In the genomic region with DNA sequence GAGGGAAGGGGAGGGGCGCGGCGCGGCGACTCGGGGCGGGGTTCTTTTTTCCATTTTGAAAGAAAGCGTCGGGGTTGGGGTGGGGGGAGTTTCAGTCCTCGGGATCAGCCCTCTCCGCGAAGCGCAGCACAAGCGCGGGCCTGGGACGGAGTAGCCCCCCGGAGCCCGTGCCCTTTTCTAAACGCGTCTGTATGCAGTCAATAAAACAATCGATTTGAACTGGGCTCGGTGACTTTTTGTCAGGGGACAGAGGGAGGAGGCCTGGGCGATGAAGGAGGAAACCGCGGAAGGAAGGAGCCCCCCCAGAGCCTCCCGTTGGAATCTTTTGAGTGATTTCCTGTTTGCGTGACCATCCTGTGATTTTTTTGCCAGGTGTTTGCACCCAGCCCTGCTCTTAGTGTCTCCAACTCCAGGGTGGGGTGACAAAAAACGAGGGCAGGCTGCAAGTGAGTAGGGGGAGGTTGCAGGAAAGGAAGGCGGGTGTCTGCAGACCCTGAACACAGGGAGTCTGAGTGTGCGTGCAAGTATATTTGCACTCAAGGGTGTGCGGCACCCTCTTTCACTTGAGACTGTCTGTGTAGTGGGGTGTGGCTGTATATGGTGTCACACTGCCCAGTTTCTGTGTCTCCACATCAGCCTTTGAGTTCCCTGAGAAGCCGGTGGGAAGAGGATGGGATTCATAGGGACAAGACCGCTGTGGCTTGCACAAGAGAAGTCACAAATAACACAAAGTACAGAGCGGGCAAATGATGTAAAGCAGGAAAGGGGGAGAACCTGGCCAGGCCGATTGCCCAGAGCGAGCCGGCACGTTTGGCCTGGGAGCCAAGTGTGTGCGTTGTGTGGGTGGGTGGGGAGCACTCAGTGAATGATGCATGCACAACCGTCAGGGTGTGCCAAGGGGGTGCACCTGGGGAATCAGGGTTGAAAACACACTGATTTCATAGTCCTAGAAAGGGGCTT, we compare ENCODE assay signal across 7 cellular contexts. TPM values are rescaled to one million over a fixed set of nuclear protein-coding genes. Genes with fewer than 3 reads are reported as not detected.
DNase-seq lines count a peak whose midpoint lies in the region; ATAC-seq and TF ChIP-seq lines count a peak whose summit lies in the region.

No MANE protein-coding gene starts in this region.

- H3K4me1 ChIP-seq in SK-N-SH (ENCODE audit: control insufficient read depth in 1 of 2, insufficient read depth in 2 of 2, low read depth in 1 of 2, low read length in 1 of 2), result peaks cover 13 to 37% of the 10 kb centered on the region in 2 experiments; a peak in 3 of 4 replicates
- H3K4me1 ChIP-seq in left ventricle myocardium inferior, result peaks cover 59% of the 10 kb centered on the region
- peaks cover 35% of the 10 kb centered on the region for H3K4me1 ChIP-seq in smooth muscle cell (ENCODE audit: low read depth)

- H3K4me3 ChIP-seq in SK-N-SH (ENCODE audit: low read depth in 2 of 2, low read length in 1 of 2), result peak overlapping the region in 1 of 2 experiments; percentile 39; a peak in 2 of 4 replicates
- peak overlapping the region; percentile 67 for H3K4me3 ChIP-seq in left ventricle myocardium inferior
- H3K4me3 ChIP-seq in smooth muscle cell, result peak overlapping the region; percentile 59

- H3K27ac ChIP-seq in SK-N-SH (ENCODE audit: low read depth in 2 of 2, low read length in 1 of 2), result peak overlapping the region in 1 of 2 experiments; percentile 95; a peak in 2 of 4 replicates
- peak overlapping the region; percentile 89 for H3K27ac ChIP-seq in left ventricle myocardium inferior (replicated peaks)
- no peak overlapping the region for H3K27ac ChIP-seq in smooth muscle cell (ENCODE audit: low read depth)

- no peaks in the 10 kb centered on the region for H3K27me3 ChIP-seq in SK-N-SH (ENCODE audit: insufficient read depth)
- H3K27me3 ChIP-seq in left ventricle myocardium inferior (ENCODE audit: low read depth), result peaks cover 39% of the 10 kb centered on the region
- H3K27me3 ChIP-seq in smooth muscle cell (ENCODE audit: low read depth), result peaks cover 33% of the 10 kb centered on the region

- H4K20me1 ChIP-seq in SK-N-SH (ENCODE audit: insufficient read depth) (no peaks in the 10 kb centered on the region), smooth muscle cell (ENCODE audit: low read depth) (no peaks in the 10 kb centered on the region)

- in situ Hi-C loops in GM13977 (cut with MboI; ENCODE audit: low pct_unique_long_range_greater_than_20kb, low sequenced_read_pairs, unreplicated experiment), result no loop called here

- H3K9ac ChIP-seq in SK-N-SH (no peak overlapping the region; the same call in 1 of the 2 replicates), smooth muscle cell (ENCODE audit: low read depth) (no peak overlapping the region)

- H2AFZ ChIP-seq in SK-N-SH (ENCODE audit: low read depth) (0 out of 2 replicates have a peak overlapping the region, but pooled peaks have one; percentile 57), smooth muscle cell (ENCODE audit: low read depth) (peak overlapping the region; percentile 69)

- ATAC-seq in GM18502 (IDR thresholded peaks at IDR 0.05; ENCODE audit: poor library complexity, unreplicated experiment), result no peak

- TF ChIP-seq EP300 in SK-N-SH (IDR thresholded peaks at IDR 0.05; ENCODE audit: borderline replicate concordance in 1 of 2, low read depth in 1 of 2, low read length in 1 of 2), result no peak

- H3K79me2 ChIP-seq in SK-N-SH (ENCODE audit: insufficient read depth) (no peaks in the 10 kb centered on the region), smooth muscle cell (ENCODE audit: low read depth) (no peaks in the 10 kb centered on the region)

- TF ChIP-seq CTCF in GM13977 (IDR thresholded peaks at IDR 0.05; ENCODE audit: extremely low read depth, insufficient read depth, missing control alignments), result no peak
- no peak for TF ChIP-seq CTCF in SK-N-SH (IDR thresholded peaks at IDR 0.05)
- TF ChIP-seq CTCF in left ventricle myocardium inferior (IDR thresholded peaks at IDR 0.05; ENCODE audit: borderline replicate concordance), result no peak
- TF ChIP-seq CTCF in smooth muscle cell (IDR thresholded peaks at IDR 0.05; ENCODE audit: borderline replicate concordance, insufficient read depth, poor library complexity, severe bottlenecking), result no peak

- H3K36me3 ChIP-seq in SK-N-SH (replicated peaks in 1 of 2; ENCODE audit: control insufficient read depth in 1 of 2, insufficient read depth in 2 of 2, low read length in 1 of 2) (no peaks in the 10 kb centered on the region), left ventricle myocardium inferior (no peaks in the 10 kb centered on the region), smooth muscle cell (ENCODE audit: low read depth) (no peaks in the 10 kb centered on the region)

- CTCF ChIA-PET in SK-N-SH (lab: Yijun Ruan, JAX), result interaction anchor here (0.9 to 3.0 kb wide), 6 partner anchors 40 to 184 kb away, joined by 3 to 8 read pairs (median 4); no protein-coding TSS in a partner anchor

- no peak for TF ChIP-seq RAD21 in SK-N-SH (IDR thresholded peaks at IDR 0.05; ENCODE audit: low read length)

- H3K9me2 ChIP-seq in SK-N-SH, result no peaks in the 10 kb centered on the region

- intact Hi-C loops in left ventricle myocardium inferior (cut with micrococcal nuclease), result no loop called here

- WGBS in SK-N-SH (ENCODE audit: low lambda C conversion rate), result 32% methylated on average over 39 of the region's 40 CpGs
- WGBS in smooth muscle cell (ENCODE audit: low lambda C conversion rate), result 30% methylated on average over 30 of the region's 40 CpGs

- H3K4me2 ChIP-seq in SK-N-SH (peak overlapping the region; percentile 87; the same call in 1 of the 2 replicates), smooth muscle cell (peak overlapping the region; percentile 95)

- DNase-seq in GM13977 (ENCODE audit: low spot score), result peak; percentile 45
- no peak for DNase-seq in SK-N-SH
- no peak for DNase-seq in left ventricle myocardium inferior
- DNase-seq in smooth muscle cell (lab: John Stamatoyannopoulos, UW; ENCODE audit: unreplicated experiment), result no peak
- DNase-seq in SHP77 (lab: John Stamatoyannopoulos, UW), result no peak
- no peak for DNase-seq in NCI-H2171 treated with DMSO at 0.1 percent for 48 hours (lab: John Stamatoyannopoulos, UW)

- H3F3A ChIP-seq in SK-N-SH (replicated peaks; ENCODE audit: insufficient read depth) (peaks cover 7% of the 10 kb centered on the region), smooth muscle cell (ENCODE audit: low read depth) (peaks cover 13% of the 10 kb centered on the region)

- H3K9me3 ChIP-seq in SK-N-SH, result no peaks in the 10 kb centered on the region
- no peaks in the 10 kb centered on the region for H3K9me3 ChIP-seq in left ventricle myocardium inferior (replicated peaks)
- no peaks in the 10 kb centered on the region for H3K9me3 ChIP-seq in smooth muscle cell (replicated peaks; ENCODE audit: low read depth)

- POLR2A ChIA-PET in SK-N-SH (lab: Yijun Ruan, JAX), result interaction anchor here (1.2 to 1.3 kb wide), 2 partner anchors 20 to 65 kb away, joined by 4 to 5 read pairs; a partner anchor contains a TSS

TF ChIP-seq in SK-N-SH, 30 proteins besides CTCF, POLR2A, EP300 and RAD21:
- no peak for TF ChIP-seq CHD2 (IDR thresholded peaks at IDR 0.05; ENCODE audit: low read length, partially characterized antibody)
- TF ChIP-seq, protein P1, sequence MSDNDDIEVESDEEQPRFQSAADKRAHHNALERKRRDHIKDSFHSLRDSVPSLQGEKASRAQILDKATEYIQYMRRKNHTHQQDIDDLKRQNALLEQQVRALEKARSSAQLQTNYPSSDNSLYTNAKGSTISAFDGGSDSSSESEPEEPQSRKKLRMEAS (IDR thresholded peaks at IDR 0.05; ENCODE audit: low read depth), result no peak
- TF ChIP-seq TAF1 (IDR thresholded peaks at IDR 0.05; ENCODE audit: borderline replicate concordance, low read depth, low read length), result no peak
- no peak for TF ChIP-seq RXRA (IDR thresholded peaks at IDR 0.05; ENCODE audit: borderline replicate concordance, low read depth)
- TF ChIP-seq MEF2A (IDR thresholded peaks at IDR 0.05; ENCODE audit: borderline replicate concordance, low read depth), result no peak
- TF ChIP-seq FOSL2 (IDR thresholded peaks at IDR 0.05; ENCODE audit: borderline replicate concordance, low read depth), result no peak
- TF ChIP-seq NRF1 (IDR thresholded peaks at IDR 0.05; ENCODE audit: low read depth, low read length), result no peak
- TF ChIP-seq MXI1 (IDR thresholded peaks at IDR 0.05; ENCODE audit: low read depth, low read length), result 0 out of 2 replicates have a peak, but pooled peaks have one; percentile 16
- TF ChIP-seq POLR2AphosphoS5 (IDR thresholded peaks at IDR 0.05; ENCODE audit: low read depth, low read length), result no peak

RNA-seq across cellular contexts. Expression of a gene that starts 6.5 kb away (rescaled TPM):
- polyA plus RNA-seq in SK-N-SH (2012; rRNA removed) (0.56 and 0.58 TPM in 2 replicates), smooth muscle cell (2.0 and 3.0 TPM in 2 replicates)
- 0.46 and 0.64 TPM in 2 replicates for polyA plus RNA-seq in SK-N-SH (2012; cell fraction: cytosol; rRNA removed)
- polyA plus RNA-seq in SK-N-SH (2012; cell fraction: nucleus; rRNA removed), result 0.45 and 1.1 TPM in 2 replicates
- total RNA-seq in left ventricle myocardium inferior (2.6 TPM), smooth muscle cell (3.8 and 5.2 TPM in 2 replicates)

RNA-seq across cellular contexts. Expression of a gene that starts 36.6 kb away (rescaled TPM):
- polyA plus RNA-seq in SK-N-SH (2012; rRNA removed) (3.4 and 7.3 TPM in 2 replicates), smooth muscle cell (93.3 and 130 TPM in 2 replicates)
- polyA plus RNA-seq in SK-N-SH (2012; cell fraction: cytosol; rRNA removed), result 1.9 and 3.0 TPM in 2 replicates
- polyA plus RNA-seq in SK-N-SH (2012; cell fraction: nucleus; rRNA removed), result 1.7 and 1.9 TPM in 2 replicates
- total RNA-seq in left ventricle myocardium inferior (12.7 TPM), smooth muscle cell (67.3 and 119 TPM in 2 replicates)

RNA-seq across cellular contexts. Expression of a gene that starts 54.5 kb away (rescaled TPM):
- not detected in 2 replicates for polyA plus RNA-seq in SK-N-SH (2012; rRNA removed)
- not detected in 2 replicates for polyA plus RNA-seq in SK-N-SH (2012; cell fraction: cytosol; rRNA removed)
- 0.02 TPM in 2 replicates for polyA plus RNA-seq in SK-N-SH (2012; cell fraction: nucleus; rRNA removed)
- total RNA-seq in left ventricle myocardium inferior, result not detected
- total RNA-seq in smooth muscle cell, result 0.09 and 0.13 TPM in 2 replicates
- 0.14 TPM in 1 of 2 replicates, not detected in the other for polyA plus RNA-seq in smooth muscle cell
